In the genomic region with DNA sequence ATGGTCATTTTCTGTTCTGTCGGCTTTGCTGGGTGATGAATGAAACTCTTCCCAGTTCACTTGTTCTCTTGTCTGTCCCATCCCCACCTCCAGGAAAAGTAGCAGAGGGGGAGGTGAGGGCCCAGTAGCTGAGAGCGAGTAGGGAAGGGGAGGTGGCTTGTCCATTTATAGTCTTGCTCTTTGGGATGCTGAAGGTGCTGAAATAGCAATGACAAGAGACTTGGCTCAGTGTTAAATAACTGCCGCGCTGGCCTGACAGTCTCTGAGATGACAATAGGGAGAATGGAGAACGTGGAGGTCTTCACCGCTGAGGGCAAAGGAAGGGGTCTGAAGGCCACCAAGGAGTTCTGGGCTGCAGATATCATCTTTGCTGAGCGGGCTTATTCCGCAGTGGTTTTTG, we compare ENCODE assay signal across 2 cellular contexts.
TF ChIP-seq lines count a peak whose summit lies in the region.

Gene SMYD1, plus strand, starts transcription at position 228 of the 400 bp plus-strand sequence. Its CDS starts 40 bp downstream, at position 268.

TF ChIP-seq in K562, 482 proteins besides CTCF, POLR2A, EP300 and RAD21:
- TF ChIP-seq C11orf30 (IDR thresholded peaks at IDR 0.05; ENCODE audit: low read depth): peak; percentile 23; the same call in 1 of the 2 replicates
- TF ChIP-seq NELFE (IDR thresholded peaks at IDR 0.05; ENCODE audit: insufficient read depth, insufficient read length): no peak
- 0 out of 2 replicates have a peak, but pooled peaks have one; percentile 10 for TF ChIP-seq ZNF316 (IDR thresholded peaks at IDR 0.05)
TF ChIP-seq in K562: peak in this region for 2.

TF ChIP-seq in SK-N-SH, 30 proteins besides CTCF, POLR2A, EP300 and RAD21:
- TF ChIP-seq TAF1 (IDR thresholded peaks at IDR 0.05; ENCODE audit: borderline replicate concordance, low read depth, low read length) (no peak), PBX3 (IDR thresholded peaks at IDR 0.05) (no peak), JUND (IDR thresholded peaks at IDR 0.05) (no peak), RFX5 (IDR thresholded peaks at IDR 0.05; ENCODE audit: low read length) (no peak), FOXM1 (IDR thresholded peaks at IDR 0.05; ENCODE audit: low read depth) (no peak)
